Comparison of ENCODE assay signal across 1 cellular context in the genomic region with DNA sequence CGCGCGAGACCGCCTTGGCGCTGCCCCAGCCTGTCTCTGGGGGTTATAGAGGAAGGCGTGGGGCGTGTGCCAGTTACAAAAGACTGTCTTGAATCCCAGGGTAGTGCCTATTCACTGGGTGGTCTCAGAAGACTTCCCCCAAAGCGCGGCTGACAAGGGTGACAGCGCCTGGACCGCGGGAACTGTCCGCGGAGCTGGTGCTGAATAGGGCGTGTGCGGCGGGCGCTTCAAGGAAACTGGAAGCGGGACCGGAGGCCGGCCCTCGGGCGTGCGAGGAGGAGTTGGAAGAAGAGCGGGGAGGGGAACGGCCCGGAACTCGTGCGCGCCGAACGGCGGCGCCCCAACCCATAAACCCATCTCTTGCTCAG.
TF ChIP-seq lines count a peak whose summit lies in the region.

No MANE protein-coding gene starts in this region.

TF ChIP-seq in HepG2, 621 proteins besides CTCF, POLR2A, EP300 and RAD21 (continued from another document and continues in another):
- TF ChIP-seq, protein P1, sequence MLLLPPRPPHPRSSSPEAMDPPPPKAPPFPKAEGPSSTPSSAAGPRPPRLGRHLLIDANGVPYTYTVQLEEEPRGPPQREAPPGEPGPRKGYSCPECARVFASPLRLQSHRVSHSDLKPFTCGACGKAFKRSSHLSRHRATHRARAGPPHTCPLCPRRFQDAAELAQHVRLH (CRISPR knock-in tag; IDR thresholded peaks at IDR 0.05; ENCODE audit: borderline replicate concordance, low read depth): peak; percentile 93
- TF ChIP-seq ZNF572 (CRISPR knock-in tag; IDR thresholded peaks at IDR 0.05) (no peak), PITX1 (CRISPR knock-in tag; IDR thresholded peaks at IDR 0.05) (no peak; the same call in 1 of the 2 replicates), SNRNP70 (IDR thresholded peaks at IDR 0.05; ENCODE audit: low read depth, low read length) (no peak), ZSCAN20 (CRISPR knock-in tag; IDR thresholded peaks at IDR 0.05; ENCODE audit: borderline replicate concordance) (peak; percentile 85; the same call in 1 of the 2 replicates), ZNF251 (CRISPR knock-in tag; IDR thresholded peaks at IDR 0.05) (no peak), CREB1 (IDR thresholded peaks at IDR 0.05) (no peak), CREB1 (CRISPR knock-in tag; IDR thresholded peaks at IDR 0.05) (no peak), TP53 (CRISPR knock-in tag; conservative IDR thresholded peaks at IDR 0.05) (peak; percentile 88), ELF4 (CRISPR knock-in tag; IDR thresholded peaks at IDR 0.05; ENCODE audit: borderline replicate concordance) (no peak), ZNF724P (CRISPR knock-in tag; IDR thresholded peaks at IDR 0.05; ENCODE audit: borderline replicate concordance) (no peak), ZNF768 (CRISPR knock-in tag; IDR thresholded peaks at IDR 0.05) (peak; percentile 25; the same call in 1 of the 2 replicates), SSRP1 (CRISPR knock-in tag; IDR thresholded peaks at IDR 0.05) (no peak), NFE2 (CRISPR knock-in tag; IDR thresholded peaks at IDR 0.05) (no peak), REL (CRISPR knock-in tag; conservative IDR thresholded peaks at IDR 0.05) (no peak), KLF6 (CRISPR knock-in tag; IDR thresholded peaks at IDR 0.05) (peak; percentile 91), ZNF781 (CRISPR knock-in tag; IDR thresholded peaks at IDR 0.05; ENCODE audit: borderline replicate concordance, not compliant biosample characterization) (peak; percentile 72), ATAD3A (CRISPR knock-in tag; IDR thresholded peaks at IDR 0.05) (peak; percentile 94), ZNF234 (CRISPR knock-in tag; conservative IDR thresholded peaks at IDR 0.05) (no peak), ZBTB42 (CRISPR knock-in tag; IDR thresholded peaks at IDR 0.05) (no peak), SIN3A (IDR thresholded peaks at IDR 0.05; ENCODE audit: borderline replicate concordance, low read depth, low read length) (peak; percentile 88; the same call in 1 of the 2 replicates), ARNT (IDR thresholded peaks at IDR 0.05) (no peak), YEATS2 (CRISPR knock-in tag; IDR thresholded peaks at IDR 0.05; ENCODE audit: borderline replicate concordance) (peak; percentile 43; the same call in 1 of the 2 replicates), ZNF766 (CRISPR knock-in tag; IDR thresholded peaks at IDR 0.05; ENCODE audit: borderline replicate concordance) (peak; percentile 84), FOXC1 (CRISPR knock-in tag; IDR thresholded peaks at IDR 0.05; ENCODE audit: borderline replicate concordance) (0 out of 2 replicates have a peak, but pooled peaks have one; percentile 66), CBFB (CRISPR knock-in tag; IDR thresholded peaks at IDR 0.05) (peak; percentile 56; the same call in 1 of the 2 replicates)
- TF ChIP-seq, protein P2, sequence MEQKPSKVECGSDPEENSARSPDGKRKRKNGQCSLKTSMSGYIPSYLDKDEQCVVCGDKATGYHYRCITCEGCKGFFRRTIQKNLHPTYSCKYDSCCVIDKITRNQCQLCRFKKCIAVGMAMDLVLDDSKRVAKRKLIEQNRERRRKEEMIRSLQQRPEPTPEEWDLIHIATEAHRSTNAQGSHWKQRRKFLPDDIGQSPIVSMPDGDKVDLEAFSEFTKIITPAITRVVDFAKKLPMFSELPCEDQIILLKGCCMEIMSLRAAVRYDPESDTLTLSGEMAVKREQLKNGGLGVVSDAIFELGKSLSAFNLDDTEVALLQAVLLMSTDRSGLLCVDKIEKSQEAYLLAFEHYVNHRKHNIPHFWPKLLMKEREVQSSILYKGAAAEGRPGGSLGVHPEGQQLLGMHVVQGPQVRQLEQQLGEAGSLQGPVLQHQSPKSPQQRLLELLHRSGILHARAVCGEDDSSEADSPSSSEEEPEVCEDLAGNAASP (CRISPR knock-in tag; IDR thresholded peaks at IDR 0.05; ENCODE audit: borderline replicate concordance): peak; percentile 73; the same call in 1 of the 2 replicates
- TF ChIP-seq, protein P3, sequence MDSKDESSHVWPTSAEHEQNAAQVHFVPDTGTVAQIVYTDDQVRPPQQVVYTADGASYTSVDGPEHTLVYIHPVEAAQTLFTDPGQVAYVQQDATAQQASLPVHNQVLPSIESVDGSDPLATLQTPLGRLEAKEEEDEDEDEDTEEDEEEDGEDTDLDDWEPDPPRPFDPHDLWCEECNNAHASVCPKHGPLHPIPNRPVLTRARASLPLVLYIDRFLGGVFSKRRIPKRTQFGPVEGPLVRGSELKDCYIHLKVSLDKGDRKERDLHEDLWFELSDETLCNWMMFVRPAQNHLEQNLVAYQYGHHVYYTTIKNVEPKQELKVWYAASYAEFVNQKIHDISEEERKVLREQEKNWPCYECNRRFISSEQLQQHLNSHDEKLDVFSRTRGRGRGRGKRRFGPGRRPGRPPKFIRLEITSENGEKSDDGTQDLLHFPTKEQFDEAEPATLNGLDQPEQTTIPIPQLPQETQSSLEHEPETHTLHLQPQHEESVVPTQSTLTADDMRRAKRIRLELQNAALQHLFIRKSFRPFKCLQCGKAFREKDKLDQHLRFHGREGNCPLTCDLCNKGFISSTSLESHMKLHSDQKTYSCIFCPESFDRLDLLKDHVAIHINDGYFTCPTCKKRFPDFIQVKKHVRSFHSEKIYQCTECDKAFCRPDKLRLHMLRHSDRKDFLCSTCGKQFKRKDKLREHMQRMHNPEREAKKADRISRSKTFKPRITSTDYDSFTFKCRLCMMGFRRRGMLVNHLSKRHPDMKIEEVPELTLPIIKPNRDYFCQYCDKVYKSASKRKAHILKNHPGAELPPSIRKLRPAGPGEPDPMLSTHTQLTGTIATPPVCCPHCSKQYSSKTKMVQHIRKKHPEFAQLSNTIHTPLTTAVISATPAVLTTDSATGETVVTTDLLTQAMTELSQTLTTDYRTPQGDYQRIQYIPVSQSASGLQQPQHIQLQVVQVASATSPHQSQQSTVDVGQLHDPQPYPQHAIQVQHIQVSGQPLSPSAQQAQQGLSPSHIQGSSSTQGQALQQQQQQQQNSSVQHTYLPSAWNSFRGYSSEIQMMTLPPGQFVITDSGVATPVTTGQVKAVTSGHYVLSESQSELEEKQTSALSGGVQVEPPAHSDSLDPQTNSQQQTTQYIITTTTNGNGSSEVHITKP (CRISPR knock-in tag; IDR thresholded peaks at IDR 0.05; ENCODE audit: low read depth): no peak
- TF ChIP-seq, protein P4, sequence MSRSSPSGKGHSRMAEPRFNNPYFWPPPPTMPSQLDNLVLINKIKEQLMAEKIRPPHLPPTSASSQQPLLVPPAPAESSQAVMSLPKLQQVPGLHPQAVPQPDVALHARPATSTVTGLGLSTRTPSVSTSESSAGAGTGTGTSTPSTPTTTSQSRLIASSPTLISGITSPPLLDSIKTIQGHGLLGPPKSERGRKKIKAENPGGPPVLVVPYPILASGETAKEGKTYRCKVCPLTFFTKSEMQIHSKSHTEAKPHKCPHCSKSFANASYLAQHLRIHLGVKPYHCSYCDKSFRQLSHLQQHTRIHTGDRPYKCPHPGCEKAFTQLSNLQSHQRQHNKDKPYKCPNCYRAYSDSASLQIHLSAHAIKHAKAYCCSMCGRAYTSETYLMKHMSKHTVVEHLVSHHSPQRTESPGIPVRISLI (CRISPR knock-in tag; IDR thresholded peaks at IDR 0.05; ENCODE audit: borderline replicate concordance): no peak; the same call in 1 of the 2 replicates
- TF ChIP-seq, protein P5, sequence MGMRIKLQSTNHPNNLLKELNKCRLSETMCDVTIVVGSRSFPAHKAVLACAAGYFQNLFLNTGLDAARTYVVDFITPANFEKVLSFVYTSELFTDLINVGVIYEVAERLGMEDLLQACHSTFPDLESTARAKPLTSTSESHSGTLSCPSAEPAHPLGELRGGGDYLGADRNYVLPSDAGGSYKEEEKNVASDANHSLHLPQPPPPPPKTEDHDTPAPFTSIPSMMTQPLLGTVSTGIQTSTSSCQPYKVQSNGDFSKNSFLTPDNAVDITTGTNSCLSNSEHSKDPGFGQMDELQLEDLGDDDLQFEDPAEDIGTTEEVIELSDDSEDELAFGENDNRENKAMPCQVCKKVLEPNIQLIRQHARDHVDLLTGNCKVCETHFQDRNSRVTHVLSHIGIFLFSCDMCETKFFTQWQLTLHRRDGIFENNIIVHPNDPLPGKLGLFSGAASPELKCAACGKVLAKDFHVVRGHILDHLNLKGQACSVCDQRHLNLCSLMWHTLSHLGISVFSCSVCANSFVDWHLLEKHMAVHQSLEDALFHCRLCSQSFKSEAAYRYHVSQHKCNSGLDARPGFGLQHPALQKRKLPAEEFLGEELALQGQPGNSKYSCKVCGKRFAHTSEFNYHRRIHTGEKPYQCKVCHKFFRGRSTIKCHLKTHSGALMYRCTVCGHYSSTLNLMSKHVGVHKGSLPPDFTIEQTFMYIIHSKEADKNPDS (CRISPR knock-in tag; IDR thresholded peaks at IDR 0.05): no peak
- TF ChIP-seq, protein P6, sequence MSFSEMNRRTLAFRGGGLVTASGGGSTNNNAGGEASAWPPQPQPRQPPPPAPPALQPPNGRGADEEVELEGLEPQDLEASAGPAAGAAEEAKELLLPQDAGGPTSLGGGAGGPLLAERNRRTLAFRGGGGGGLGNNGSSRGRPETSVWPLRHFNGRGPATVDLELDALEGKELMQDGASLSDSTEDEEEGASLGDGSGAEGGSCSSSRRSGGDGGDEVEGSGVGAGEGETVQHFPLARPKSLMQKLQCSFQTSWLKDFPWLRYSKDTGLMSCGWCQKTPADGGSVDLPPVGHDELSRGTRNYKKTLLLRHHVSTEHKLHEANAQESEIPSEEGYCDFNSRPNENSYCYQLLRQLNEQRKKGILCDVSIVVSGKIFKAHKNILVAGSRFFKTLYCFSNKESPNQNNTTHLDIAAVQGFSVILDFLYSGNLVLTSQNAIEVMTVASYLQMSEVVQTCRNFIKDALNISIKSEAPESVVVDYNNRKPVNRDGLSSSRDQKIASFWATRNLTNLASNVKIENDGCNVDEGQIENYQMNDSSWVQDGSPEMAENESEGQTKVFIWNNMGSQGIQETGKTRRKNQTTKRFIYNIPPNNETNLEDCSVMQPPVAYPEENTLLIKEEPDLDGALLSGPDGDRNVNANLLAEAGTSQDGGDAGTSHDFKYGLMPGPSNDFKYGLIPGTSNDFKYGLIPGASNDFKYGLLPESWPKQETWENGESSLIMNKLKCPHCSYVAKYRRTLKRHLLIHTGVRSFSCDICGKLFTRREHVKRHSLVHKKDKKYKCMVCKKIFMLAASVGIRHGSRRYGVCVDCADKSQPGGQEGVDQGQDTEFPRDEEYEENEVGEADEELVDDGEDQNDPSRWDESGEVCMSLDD (CRISPR knock-in tag; IDR thresholded peaks at IDR 0.05; ENCODE audit: borderline replicate concordance): 0 out of 2 replicates have a peak, but pooled peaks have one; percentile 79
- TF ChIP-seq, protein P7, sequence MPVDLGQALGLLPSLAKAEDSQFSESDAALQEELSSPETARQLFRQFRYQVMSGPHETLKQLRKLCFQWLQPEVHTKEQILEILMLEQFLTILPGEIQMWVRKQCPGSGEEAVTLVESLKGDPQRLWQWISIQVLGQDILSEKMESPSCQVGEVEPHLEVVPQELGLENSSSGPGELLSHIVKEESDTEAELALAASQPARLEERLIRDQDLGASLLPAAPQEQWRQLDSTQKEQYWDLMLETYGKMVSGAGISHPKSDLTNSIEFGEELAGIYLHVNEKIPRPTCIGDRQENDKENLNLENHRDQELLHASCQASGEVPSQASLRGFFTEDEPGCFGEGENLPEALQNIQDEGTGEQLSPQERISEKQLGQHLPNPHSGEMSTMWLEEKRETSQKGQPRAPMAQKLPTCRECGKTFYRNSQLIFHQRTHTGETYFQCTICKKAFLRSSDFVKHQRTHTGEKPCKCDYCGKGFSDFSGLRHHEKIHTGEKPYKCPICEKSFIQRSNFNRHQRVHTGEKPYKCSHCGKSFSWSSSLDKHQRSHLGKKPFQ (CRISPR knock-in tag; IDR thresholded peaks at IDR 0.05; ENCODE audit: insufficient replicate concordance): no peak
- TF ChIP-seq, protein P8, sequence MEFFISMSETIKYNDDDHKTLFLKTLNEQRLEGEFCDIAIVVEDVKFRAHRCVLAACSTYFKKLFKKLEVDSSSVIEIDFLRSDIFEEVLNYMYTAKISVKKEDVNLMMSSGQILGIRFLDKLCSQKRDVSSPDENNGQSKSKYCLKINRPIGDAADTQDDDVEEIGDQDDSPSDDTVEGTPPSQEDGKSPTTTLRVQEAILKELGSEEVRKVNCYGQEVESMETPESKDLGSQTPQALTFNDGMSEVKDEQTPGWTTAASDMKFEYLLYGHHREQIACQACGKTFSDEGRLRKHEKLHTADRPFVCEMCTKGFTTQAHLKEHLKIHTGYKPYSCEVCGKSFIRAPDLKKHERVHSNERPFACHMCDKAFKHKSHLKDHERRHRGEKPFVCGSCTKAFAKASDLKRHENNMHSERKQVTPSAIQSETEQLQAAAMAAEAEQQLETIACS (CRISPR knock-in tag; IDR thresholded peaks at IDR 0.05): no peak
- TF ChIP-seq, protein P9, sequence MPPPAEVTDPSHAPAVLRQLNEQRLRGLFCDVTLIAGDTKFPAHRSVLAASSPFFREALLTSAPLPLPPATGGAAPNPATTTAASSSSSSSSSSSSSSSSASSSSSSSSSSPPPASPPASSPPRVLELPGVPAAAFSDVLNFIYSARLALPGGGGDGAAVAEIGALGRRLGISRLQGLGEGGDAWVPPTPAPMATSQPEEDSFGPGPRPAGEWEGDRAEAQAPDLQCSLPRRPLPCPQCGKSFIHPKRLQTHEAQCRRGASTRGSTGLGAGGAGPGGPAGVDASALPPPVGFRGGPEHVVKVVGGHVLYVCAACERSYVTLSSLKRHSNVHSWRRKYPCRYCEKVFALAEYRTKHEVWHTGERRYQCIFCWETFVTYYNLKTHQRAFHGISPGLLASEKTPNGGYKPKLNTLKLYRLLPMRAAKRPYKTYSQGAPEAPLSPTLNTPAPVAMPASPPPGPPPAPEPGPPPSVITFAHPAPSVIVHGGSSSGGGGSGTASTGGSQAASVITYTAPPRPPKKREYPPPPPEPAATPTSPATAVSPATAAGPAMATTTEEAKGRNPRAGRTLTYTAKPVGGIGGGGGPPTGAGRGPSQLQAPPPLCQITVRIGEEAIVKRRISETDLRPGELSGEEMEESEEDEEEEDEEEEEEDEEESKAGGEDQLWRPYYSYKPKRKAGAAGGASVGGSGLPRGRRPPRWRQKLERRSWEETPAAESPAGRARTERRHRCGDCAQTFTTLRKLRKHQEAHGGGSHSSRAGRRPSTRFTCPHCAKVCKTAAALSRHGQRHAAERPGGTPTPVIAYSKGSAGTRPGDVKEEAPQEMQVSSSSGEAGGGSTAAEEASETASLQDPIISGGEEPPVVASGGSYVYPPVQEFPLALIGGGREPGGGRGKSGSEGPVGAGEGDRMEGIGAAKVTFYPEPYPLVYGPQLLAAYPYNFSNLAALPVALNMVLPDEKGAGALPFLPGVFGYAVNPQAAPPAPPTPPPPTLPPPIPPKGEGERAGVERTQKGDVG (CRISPR knock-in tag; IDR thresholded peaks at IDR 0.05; ENCODE audit: borderline replicate concordance): no peak
- TF ChIP-seq, protein P10, sequence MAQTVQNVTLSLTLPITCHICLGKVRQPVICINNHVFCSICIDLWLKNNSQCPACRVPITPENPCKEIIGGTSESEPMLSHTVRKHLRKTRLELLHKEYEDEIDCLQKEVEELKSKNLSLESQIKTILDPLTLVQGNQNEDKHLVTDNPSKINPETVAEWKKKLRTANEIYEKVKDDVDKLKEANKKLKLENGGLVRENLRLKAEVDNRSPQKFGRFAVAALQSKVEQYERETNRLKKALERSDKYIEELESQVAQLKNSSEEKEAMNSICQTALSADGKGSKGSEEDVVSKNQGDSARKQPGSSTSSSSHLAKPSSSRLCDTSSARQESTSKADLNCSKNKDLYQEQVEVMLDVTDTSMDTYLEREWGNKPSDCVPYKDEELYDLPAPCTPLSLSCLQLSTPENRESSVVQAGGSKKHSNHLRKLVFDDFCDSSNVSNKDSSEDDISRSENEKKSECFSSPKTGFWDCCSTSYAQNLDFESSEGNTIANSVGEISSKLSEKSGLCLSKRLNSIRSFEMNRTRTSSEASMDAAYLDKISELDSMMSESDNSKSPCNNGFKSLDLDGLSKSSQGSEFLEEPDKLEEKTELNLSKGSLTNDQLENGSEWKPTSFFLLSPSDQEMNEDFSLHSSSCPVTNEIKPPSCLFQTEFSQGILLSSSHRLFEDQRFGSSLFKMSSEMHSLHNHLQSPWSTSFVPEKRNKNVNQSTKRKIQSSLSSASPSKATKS (CRISPR knock-in tag; IDR thresholded peaks at IDR 0.05): no peak
